Comparison of ENCODE assay signal across 9 cellular contexts in the genomic region with DNA sequence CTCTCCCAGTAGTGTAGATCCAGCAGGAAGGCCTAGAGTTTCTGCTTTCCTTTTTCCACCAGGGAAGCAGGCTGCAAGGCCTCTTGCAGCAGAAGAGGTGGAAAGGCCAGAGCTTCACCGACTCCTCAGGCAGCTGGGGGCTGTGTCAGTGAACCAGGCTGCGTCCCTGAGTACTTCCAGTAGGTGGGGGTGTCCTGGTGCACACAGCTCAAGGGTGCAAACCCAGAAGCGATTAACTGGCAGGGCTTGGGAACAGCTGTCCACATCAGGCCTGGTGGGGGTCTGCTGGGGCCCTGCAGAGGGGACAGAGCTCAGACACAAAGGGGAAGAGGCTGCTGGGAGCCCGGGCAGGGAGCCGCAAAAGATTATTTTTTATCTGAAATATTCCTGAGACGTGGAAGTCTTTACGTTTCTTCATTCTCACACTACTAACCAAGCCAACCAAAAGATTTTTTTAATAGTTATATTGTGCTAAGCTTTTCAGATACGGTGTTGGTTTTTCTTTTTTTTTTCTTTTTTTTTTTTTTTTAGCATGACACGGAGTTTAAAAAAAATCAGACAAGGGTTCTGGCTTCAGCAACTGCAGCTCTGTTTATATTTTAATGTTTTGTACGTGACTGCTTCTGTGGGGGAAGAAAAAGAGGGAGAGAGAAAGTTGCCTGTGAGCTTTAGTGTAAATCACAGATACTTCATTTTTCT. TPM values are rescaled to one million over a fixed set of nuclear protein-coding genes. Genes with fewer than 3 reads are reported as not detected.
DNase-seq lines count a peak whose midpoint lies in the region; ATAC-seq and TF ChIP-seq lines count a peak whose summit lies in the region.
"Had no signal": no experiment of that assay in that cellular context is flagged by ENCODE, and none has a peak within 500 bp of the region (broad histone marks: within the 10 kb centered on the region; RNA-seq: fewer than 3 reads in every experiment).

No MANE protein-coding gene starts in this region.

- peaks cover 29% of the 10 kb centered on the region for H3K4me1 Mint-ChIP-seq in CD8-positive, alpha-beta T cell (ENCODE audit: low read depth)
- H3K4me1 Mint-ChIP-seq in activated T-helper 17 cell treated with anti-CD3 and anti-CD28 coated beads, Interleukin-2, amount 50 U/mL, for 72 hours = peaks cover 10% of the 10 kb centered on the region

- CTCF ChIA-PET in CD8-positive, alpha-beta T cell (lab: Charles Lee) = interaction anchor here (0.6 to 1.7 kb wide), 2 partner anchors 10 to 282 kb away, joined by 3 to 7 read pairs; no protein-coding TSS in a partner anchor

- no peak for ATAC-seq in CD8-positive, alpha-beta T cell
- ATAC-seq in lung (ENCODE audit: insufficient read depth, low FRiP score) (peak; percentile 41), HG03442 (IDR thresholded peaks at IDR 0.05; ENCODE audit: unreplicated experiment) (no peak), GM21723 (IDR thresholded peaks at IDR 0.05; ENCODE audit: unreplicated experiment) (no peak)
- ATAC-seq in activated T-helper 17 cell treated with anti-CD3 and anti-CD28 coated beads, Interleukin-2, amount 50 U/mL, for 72 hours (replicated peaks) = no peak

- peaks cover 24% of the 10 kb centered on the region for H3K27me3 Mint-ChIP-seq in CD8-positive, alpha-beta T cell (ENCODE audit: low read depth)
- H3K27me3 Mint-ChIP-seq in activated T-helper 17 cell treated with anti-CD3 and anti-CD28 coated beads, Interleukin-2, amount 50 U/mL, for 72 hours = peaks cover 2% of the 10 kb centered on the region

- H3K4me3 ChIP-seq in CD8-positive, alpha-beta T cell (ENCODE audit: low read depth, low read length) = no peak overlapping the region
- H3K4me3 ChIP-seq in dorsolateral prefrontal cortex (peak overlapping the region in 9 of 59 donors; percentile 4 to 30 (median 9)), lung (no peak overlapping the region)

- intact Hi-C loops in CD8-positive, alpha-beta T cell (cut with DNase I, micrococcal nuclease) = no loop called here
- intact Hi-C loops in dorsolateral prefrontal cortex (cut with DNase I) = no loop called here

- no peak overlapping the region for H3K27ac Mint-ChIP-seq in CD8-positive, alpha-beta T cell
- H3K27ac Mint-ChIP-seq in activated T-helper 17 cell treated with anti-CD3 and anti-CD28 coated beads, Interleukin-2, amount 50 U/mL, for 72 hours = no peak overlapping the region
- H3K27ac Mint-ChIP-seq: stimulated activated naive CD8-positive, alpha-beta T cell treated with anti-CD3 and anti-CD28 coated beads, Interleukin-15, Interleukin-2, amounts not matched to agents 100 ng/mL and 50 ng/mL, for 24 hours had no signal

- POLR2A ChIA-PET in CD8-positive, alpha-beta T cell (lab: Charles Lee) = no interaction called here

- TF ChIP-seq CTCF in CD8-positive, alpha-beta T cell (IDR thresholded peaks at IDR 0.05) = peak; percentile 41
- TF ChIP-seq CTCF in dorsolateral prefrontal cortex (IDR thresholded peaks at IDR 0.05 in 54 of 56, conservative IDR thresholded peaks at IDR 0.05 in 2 of 56; ENCODE audit: low read depth in 1 of 56, partially characterized antibody in 56 of 56) (peak in 44 of 56 donors; percentile 8 to 59 (median 36)), lung (IDR thresholded peaks at IDR 0.05; ENCODE audit: control extremely low read depth, extremely low read depth) (no peak)

- H3K36me3 Mint-ChIP-seq in CD8-positive, alpha-beta T cell = no peaks in the 10 kb centered on the region
- no peaks in the 10 kb centered on the region for H3K36me3 Mint-ChIP-seq in activated T-helper 17 cell treated with anti-CD3 and anti-CD28 coated beads, Interleukin-2, amount 50 U/mL, for 72 hours (ENCODE audit: low read depth)

- DNase-seq in CD8-positive, alpha-beta T cell = no peak
- peak; percentile 48 for DNase-seq in MV-4-11 (lab: John Stamatoyannopoulos, UW)
- peak in 1 of 10 donors; percentile 32 for DNase-seq in dorsolateral prefrontal cortex
- DNase-seq in lung (ENCODE audit: low spot score) = no peak
- no peak for DNase-seq in inferior parietal cortex (ENCODE audit: extremely low spot score)

- WGBS in lung, 2 donors = 45 to 49% methylated on average over 10 of the region's 10 CpGs

- H3K9me3 ChIP-seq in CD8-positive, alpha-beta T cell (ENCODE audit: low read length) = no peaks in the 10 kb centered on the region
- H3K9me3 ChIP-seq in lung (ENCODE audit: control insufficient read depth in 2 of 2, insufficient read depth in 1 of 2, low read length in 1 of 2) = no peaks in the 10 kb centered on the region

- H3K27me3 ChIP-seq in CD8-positive, alpha-beta T cell (ENCODE audit: insufficient read depth, low read length) = no peaks in the 10 kb centered on the region
- H3K27me3 ChIP-seq in dorsolateral prefrontal cortex = no peaks in the 10 kb centered on the region
- no peaks in the 10 kb centered on the region for H3K27me3 ChIP-seq in lung (ENCODE audit: control insufficient read depth, insufficient read depth)

- no peak overlapping the region for H3K4me3 Mint-ChIP-seq in CD8-positive, alpha-beta T cell
- no peak overlapping the region for H3K4me3 Mint-ChIP-seq in activated T-helper 17 cell treated with anti-CD3 and anti-CD28 coated beads, Interleukin-2, amount 50 U/mL, for 72 hours
- H3K4me3 Mint-ChIP-seq: stimulated activated naive CD8-positive, alpha-beta T cell treated with anti-CD3 and anti-CD28 coated beads, Interleukin-15, Interleukin-2, amounts not matched to agents 100 ng/mL and 50 ng/mL, for 24 hours had no signal

- H3K36me3 ChIP-seq in CD8-positive, alpha-beta T cell (ENCODE audit: insufficient read depth, low read length) = no peaks in the 10 kb centered on the region
- H3K36me3 ChIP-seq in lung (ENCODE audit: control insufficient read depth in 2 of 2, insufficient read depth in 2 of 2, low read length in 2 of 2) = no peaks in the 10 kb centered on the region

- peaks cover 24% of the 10 kb centered on the region for H3K4me1 ChIP-seq in CD8-positive, alpha-beta T cell (ENCODE audit: insufficient read depth, low read length)
- H3K4me1 ChIP-seq in lung (ENCODE audit: control insufficient read depth in 2 of 2, insufficient read depth in 2 of 2, low read length in 2 of 2) = peaks cover 0 to 12% of the 10 kb centered on the region in 2 donors

- H3K9me3 Mint-ChIP-seq in CD8-positive, alpha-beta T cell = no peaks in the 10 kb centered on the region
- H3K9me3 Mint-ChIP-seq in activated T-helper 17 cell treated with anti-CD3 and anti-CD28 coated beads, Interleukin-2, amount 50 U/mL, for 72 hours = no peaks in the 10 kb centered on the region
- H3K9me3 Mint-ChIP-seq: stimulated activated naive CD8-positive, alpha-beta T cell treated with anti-CD3 and anti-CD28 coated beads, Interleukin-15, Interleukin-2, amounts not matched to agents 100 ng/mL and 50 ng/mL, for 24 hours had no signal

- no peak overlapping the region for H3K27ac ChIP-seq in CD8-positive, alpha-beta T cell (ENCODE audit: low read depth, low read length)
- H3K27ac ChIP-seq in dorsolateral prefrontal cortex (peak overlapping the region in 43 of 59 donors; percentile 7 to 81 (median 57)), lung (ENCODE audit: low read depth in 1 of 2, low read length in 1 of 2) (no peak overlapping the region)

RNA-seq across cellular contexts. Expression of a gene that starts 11.0 kb away (rescaled TPM):
- not detected for total RNA-seq in CD8-positive, alpha-beta T cell
- total RNA-seq in dorsolateral prefrontal cortex (10 to 100 TPM in 119 of 120 experiments, 1 to 10 TPM in 1; 8.4 to 35.0 (median 22.7) TPM), lung (10 to 100 TPM in 1 of 2 donors, 1 to 10 TPM in 1; 9.4 to 12.9 TPM)
- polyA plus RNA-seq in lung = 1 to 10 TPM; 1.9 to 4.6 TPM
- total RNA-seq in activated T-helper 17 cell treated with anti-CD3 and anti-CD28 coated beads, Interleukin-2, amount 50 U/mL, for 72 hours = 1 to 10 TPM in 1 of 2 donors, under 1 TPM in 1; 0.82 to 1.2 TPM

Comparison
In these comparisons a context has a peak if more than half of its experiments do, and no peak if none do; other contexts are left out.
1. H3K27ac ChIP-seq: peak in dorsolateral prefrontal cortex (43 of 59); none in CD8-positive, alpha-beta T cell (single experiment) and lung (0 of 2).
2. RNA of a gene that starts 11.0 kb away (total RNA-seq): 8.4 to 35.0 TPM in dorsolateral prefrontal cortex and 9.4 to 12.9 TPM in lung; 0.82 to 1.2 TPM in activated T-helper 17 cell treated with anti-CD3 and anti-CD28 coated beads, Interleukin-2, amount 50 U/mL, for 72 hours and not detected in CD8-positive, alpha-beta T cell; every median in the first group is over 4 times any median in the second.